ENCODE assay signal across 7 cellular contexts in genomic region chr2:176188969-176189665, GRCh38. TPM values are rescaled to one million over a fixed set of nuclear protein-coding genes. Genes with fewer than 3 reads are reported as not detected.
DNase-seq lines count a peak whose midpoint lies in the region; ATAC-seq lines count a peak whose summit lies in the region.

No MANE protein-coding gene starts in this region.

- peaks cover 2% of the 10 kb centered on the region for H3K36me3 Mint-ChIP-seq in activated CD8-positive, alpha-beta memory T cell treated with anti-CD3 and anti-CD28 coated beads, Interleukin-2, amount 10 ng/mL, durations not matched to agents 7 days and 5 days

- CTCF ChIA-PET in activated CD8-positive, alpha-beta memory T cell treated with anti-CD3 and anti-CD28 coated beads, Interleukin-2, amount 10 ng/mL, durations not matched to agents 7 days and 5 days (lab: Charles Lee) = interaction anchor here (1.7 kb wide), 1 partner anchor 62 kb away, joined by 7 read pairs; no protein-coding TSS in a partner anchor

- H3K27ac ChIP-seq in skin epidermis = peak overlapping the region in 7 of 21 experiments; percentile 19 to 71 (median 44)

- peak overlapping the region; percentile 43 for H3K4me3 ChIP-seq in iPS-18c (ENCODE audit: insufficient read depth, low read depth, low read length)
- H3K4me3 ChIP-seq in skin epidermis = peak overlapping the region; percentile 32 to 58 (median 48)

- H3K4me1 Mint-ChIP-seq in activated CD8-positive, alpha-beta memory T cell treated with anti-CD3 and anti-CD28 coated beads, Interleukin-2, amount 10 ng/mL, durations not matched to agents 7 days and 5 days = peaks cover 11% of the 10 kb centered on the region

- peaks cover 80% of the 10 kb centered on the region for H3K27me3 Mint-ChIP-seq in activated CD8-positive, alpha-beta memory T cell treated with anti-CD3 and anti-CD28 coated beads, Interleukin-2, amount 10 ng/mL, durations not matched to agents 7 days and 5 days

- no peaks in the 10 kb centered on the region for H3K9me3 Mint-ChIP-seq in activated CD8-positive, alpha-beta memory T cell treated with anti-CD3 and anti-CD28 coated beads, Interleukin-2, amount 10 ng/mL, durations not matched to agents 7 days and 5 days (ENCODE audit: low read depth)

- DNase-seq in activated CD8-positive, alpha-beta memory T cell treated with anti-CD3 and anti-CD28 coated beads, Interleukin-2, amount 10 ng/mL, durations not matched to agents 7 days and 5 days = no peak
- DNase-seq in NCI-H1436 treated with DMSO at 0.1 percent for 48 hours (lab: John Stamatoyannopoulos, UW) (no peak), inferior parietal cortex (ENCODE audit: extremely low spot score) (no peak)

- H3K4me3 Mint-ChIP-seq in activated CD8-positive, alpha-beta memory T cell treated with anti-CD3 and anti-CD28 coated beads, Interleukin-2, amount 10 ng/mL, durations not matched to agents 7 days and 5 days = peak overlapping the region; percentile 38

- ATAC-seq in HG02759 (IDR thresholded peaks at IDR 0.05; ENCODE audit: unreplicated experiment) (peak; percentile 22), HG02642 (IDR thresholded peaks at IDR 0.05; ENCODE audit: poor library complexity, unreplicated experiment) (no peak)
- peak; percentile 30 for ATAC-seq in activated CD8-positive, alpha-beta memory T cell treated with anti-CD3 and anti-CD28 coated beads, Interleukin-2, amount 10 ng/mL, durations not matched to agents 7 days and 5 days

- no peak overlapping the region for H3K27ac Mint-ChIP-seq in activated CD8-positive, alpha-beta memory T cell treated with anti-CD3 and anti-CD28 coated beads, Interleukin-2, amount 10 ng/mL, durations not matched to agents 7 days and 5 days

- H3K9me3 ChIP-seq in iPS-18c (ENCODE audit: control insufficient read depth, insufficient read depth, low read length) = peaks cover 4% of the 10 kb centered on the region

RNA-seq across cellular contexts. Expression of gene HOXD1, which starts 0.6 kb away (rescaled TPM):
- total RNA-seq in activated CD8-positive, alpha-beta memory T cell treated with anti-CD3 and anti-CD28 coated beads, Interleukin-2, amount 10 ng/mL, durations not matched to agents 7 days and 5 days = not detected

RNA-seq across cellular contexts. Expression of gene HOXD3, which starts 32.0 kb away (rescaled TPM):
- not detected for total RNA-seq in activated CD8-positive, alpha-beta memory T cell treated with anti-CD3 and anti-CD28 coated beads, Interleukin-2, amount 10 ng/mL, durations not matched to agents 7 days and 5 days

RNA-seq across cellular contexts. Expression of gene HOXD4, which starts 37.8 kb away (rescaled TPM):
- total RNA-seq in activated CD8-positive, alpha-beta memory T cell treated with anti-CD3 and anti-CD28 coated beads, Interleukin-2, amount 10 ng/mL, durations not matched to agents 7 days and 5 days = not detected

RNA-seq across cellular contexts. Expression of gene HOXD8, which starts 59.6 kb away (rescaled TPM):
- not detected for total RNA-seq in activated CD8-positive, alpha-beta memory T cell treated with anti-CD3 and anti-CD28 coated beads, Interleukin-2, amount 10 ng/mL, durations not matched to agents 7 days and 5 days
